1 cellular context compared by ENCODE assay signal in genomic region chr18:62066121-62066818, GRCh38.
TF ChIP-seq lines count a peak whose summit lies in the region.

No MANE protein-coding gene starts in this region.

TF ChIP-seq in HepG2, 621 proteins besides CTCF, POLR2A, EP300 and RAD21 (continued from another document and continues in another):
- TF ChIP-seq ZBTB40 (IDR thresholded peaks at IDR 0.05) (no peak), ZBTB40 (CRISPR knock-in tag; IDR thresholded peaks at IDR 0.05) (no peak), GATAD1 (CRISPR knock-in tag; IDR thresholded peaks at IDR 0.05) (no peak), ZMYM4 (CRISPR knock-in tag; IDR thresholded peaks at IDR 0.05) (peak; percentile 69), TRAFD1 (CRISPR knock-in tag; IDR thresholded peaks at IDR 0.05; ENCODE audit: borderline replicate concordance) (no peak), SNRNP70 (IDR thresholded peaks at IDR 0.05; ENCODE audit: low read depth, low read length) (no peak), NFE2 (CRISPR knock-in tag; IDR thresholded peaks at IDR 0.05) (no peak), FOXA3 (CRISPR knock-in tag; IDR thresholded peaks at IDR 0.05) (peak; percentile 40), HNF4G (IDR thresholded peaks at IDR 0.05; ENCODE audit: borderline replicate concordance, low read depth, low read length) (0 out of 2 replicates have a peak, but pooled peaks have one; percentile 20), HNF4G (CRISPR knock-in tag; IDR thresholded peaks at IDR 0.05; ENCODE audit: borderline replicate concordance, low read depth) (no peak), GTF3A (CRISPR knock-in tag; conservative IDR thresholded peaks at IDR 0.05) (no peak), RBM39 (IDR thresholded peaks at IDR 0.05; ENCODE audit: low read depth, low read length, poor library complexity, severe bottlenecking) (no peak), FOXK1 (CRISPR knock-in tag; IDR thresholded peaks at IDR 0.05; ENCODE audit: borderline replicate concordance, low read depth) (no peak), ISL2 (CRISPR knock-in tag; IDR thresholded peaks at IDR 0.05) (no peak), FOXP1 (IDR thresholded peaks at IDR 0.05) (no peak), FOXP1 (CRISPR knock-in tag; IDR thresholded peaks at IDR 0.05) (0 out of 2 replicates have a peak, but pooled peaks have one; percentile 36), FOXJ3 (CRISPR knock-in tag; IDR thresholded peaks at IDR 0.05; ENCODE audit: borderline replicate concordance) (0 out of 2 replicates have a peak, but pooled peaks have one; percentile 31), NR2F6 (IDR thresholded peaks at IDR 0.05) (peak; percentile 22; the same call in 1 of the 2 replicates), NR2F6 (CRISPR knock-in tag; IDR thresholded peaks at IDR 0.05) (0 out of 2 replicates have a peak, but pooled peaks have one; percentile 22), ZNF552 (CRISPR knock-in tag; IDR thresholded peaks at IDR 0.05; ENCODE audit: borderline replicate concordance) (no peak), CREM (IDR thresholded peaks at IDR 0.05) (no peak; the same call in 1 of the 2 replicates), CREM (CRISPR knock-in tag; IDR thresholded peaks at IDR 0.05) (no peak), HOMEZ (CRISPR knock-in tag; IDR thresholded peaks at IDR 0.05; ENCODE audit: low read depth) (peak; percentile 61; the same call in 1 of the 2 replicates), TCF7L2 (IDR thresholded peaks at IDR 0.05; ENCODE audit: low read depth, low read length) (no peak), ZNF691 (CRISPR knock-in tag; IDR thresholded peaks at IDR 0.05; ENCODE audit: borderline replicate concordance, low read depth) (no peak), POLR2G (IDR thresholded peaks at IDR 0.05; ENCODE audit: low read depth, low read length) (no peak), EHMT2 (IDR thresholded peaks at IDR 0.05; ENCODE audit: borderline replicate concordance, low read depth, low read length) (no peak), CREB3 (CRISPR knock-in tag; IDR thresholded peaks at IDR 0.05) (no peak), HDAC2 (CRISPR knock-in tag; IDR thresholded peaks at IDR 0.05) (no peak), ATF1 (CRISPR knock-in tag; IDR thresholded peaks at IDR 0.05) (no peak), ZNF557 (CRISPR knock-in tag; IDR thresholded peaks at IDR 0.05) (no peak), NFKB2 (CRISPR knock-in tag; IDR thresholded peaks at IDR 0.05; ENCODE audit: borderline replicate concordance) (no peak), HOXA7 (CRISPR knock-in tag; IDR thresholded peaks at IDR 0.05) (no peak), ZNF121 (CRISPR knock-in tag; IDR thresholded peaks at IDR 0.05) (no peak), MAFF (IDR thresholded peaks at IDR 0.05; ENCODE audit: low read depth, low read length) (no peak), ZNF547 (CRISPR knock-in tag; IDR thresholded peaks at IDR 0.05) (no peak), XRCC5 (optimal IDR thresholded peaks at IDR 0.05; ENCODE audit: low read length) (no peak)
- TF ChIP-seq, protein P1, sequence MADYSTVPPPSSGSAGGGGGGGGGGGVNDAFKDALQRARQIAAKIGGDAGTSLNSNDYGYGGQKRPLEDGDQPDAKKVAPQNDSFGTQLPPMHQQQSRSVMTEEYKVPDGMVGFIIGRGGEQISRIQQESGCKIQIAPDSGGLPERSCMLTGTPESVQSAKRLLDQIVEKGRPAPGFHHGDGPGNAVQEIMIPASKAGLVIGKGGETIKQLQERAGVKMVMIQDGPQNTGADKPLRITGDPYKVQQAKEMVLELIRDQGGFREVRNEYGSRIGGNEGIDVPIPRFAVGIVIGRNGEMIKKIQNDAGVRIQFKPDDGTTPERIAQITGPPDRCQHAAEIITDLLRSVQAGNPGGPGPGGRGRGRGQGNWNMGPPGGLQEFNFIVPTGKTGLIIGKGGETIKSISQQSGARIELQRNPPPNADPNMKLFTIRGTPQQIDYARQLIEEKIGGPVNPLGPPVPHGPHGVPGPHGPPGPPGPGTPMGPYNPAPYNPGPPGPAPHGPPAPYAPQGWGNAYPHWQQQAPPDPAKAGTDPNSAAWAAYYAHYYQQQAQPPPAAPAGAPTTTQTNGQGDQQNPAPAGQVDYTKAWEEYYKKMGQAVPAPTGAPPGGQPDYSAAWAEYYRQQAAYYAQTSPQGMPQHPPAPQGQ (CRISPR knock-in tag; IDR thresholded peaks at IDR 0.05; ENCODE audit: borderline replicate concordance) = no peak
- TF ChIP-seq, protein P2, sequence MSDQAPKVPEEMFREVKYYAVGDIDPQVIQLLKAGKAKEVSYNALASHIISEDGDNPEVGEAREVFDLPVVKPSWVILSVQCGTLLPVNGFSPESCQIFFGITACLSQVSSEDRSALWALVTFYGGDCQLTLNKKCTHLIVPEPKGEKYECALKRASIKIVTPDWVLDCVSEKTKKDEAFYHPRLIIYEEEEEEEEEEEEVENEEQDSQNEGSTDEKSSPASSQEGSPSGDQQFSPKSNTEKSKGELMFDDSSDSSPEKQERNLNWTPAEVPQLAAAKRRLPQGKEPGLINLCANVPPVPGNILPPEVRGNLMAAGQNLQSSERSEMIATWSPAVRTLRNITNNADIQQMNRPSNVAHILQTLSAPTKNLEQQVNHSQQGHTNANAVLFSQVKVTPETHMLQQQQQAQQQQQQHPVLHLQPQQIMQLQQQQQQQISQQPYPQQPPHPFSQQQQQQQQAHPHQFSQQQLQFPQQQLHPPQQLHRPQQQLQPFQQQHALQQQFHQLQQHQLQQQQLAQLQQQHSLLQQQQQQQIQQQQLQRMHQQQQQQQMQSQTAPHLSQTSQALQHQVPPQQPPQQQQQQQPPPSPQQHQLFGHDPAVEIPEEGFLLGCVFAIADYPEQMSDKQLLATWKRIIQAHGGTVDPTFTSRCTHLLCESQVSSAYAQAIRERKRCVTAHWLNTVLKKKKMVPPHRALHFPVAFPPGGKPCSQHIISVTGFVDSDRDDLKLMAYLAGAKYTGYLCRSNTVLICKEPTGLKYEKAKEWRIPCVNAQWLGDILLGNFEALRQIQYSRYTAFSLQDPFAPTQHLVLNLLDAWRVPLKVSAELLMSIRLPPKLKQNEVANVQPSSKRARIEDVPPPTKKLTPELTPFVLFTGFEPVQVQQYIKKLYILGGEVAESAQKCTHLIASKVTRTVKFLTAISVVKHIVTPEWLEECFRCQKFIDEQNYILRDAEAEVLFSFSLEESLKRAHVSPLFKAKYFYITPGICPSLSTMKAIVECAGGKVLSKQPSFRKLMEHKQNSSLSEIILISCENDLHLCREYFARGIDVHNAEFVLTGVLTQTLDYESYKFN (CRISPR knock-in tag; conservative IDR thresholded peaks at IDR 0.05) = peak; percentile 46
- TF ChIP-seq, protein P3, sequence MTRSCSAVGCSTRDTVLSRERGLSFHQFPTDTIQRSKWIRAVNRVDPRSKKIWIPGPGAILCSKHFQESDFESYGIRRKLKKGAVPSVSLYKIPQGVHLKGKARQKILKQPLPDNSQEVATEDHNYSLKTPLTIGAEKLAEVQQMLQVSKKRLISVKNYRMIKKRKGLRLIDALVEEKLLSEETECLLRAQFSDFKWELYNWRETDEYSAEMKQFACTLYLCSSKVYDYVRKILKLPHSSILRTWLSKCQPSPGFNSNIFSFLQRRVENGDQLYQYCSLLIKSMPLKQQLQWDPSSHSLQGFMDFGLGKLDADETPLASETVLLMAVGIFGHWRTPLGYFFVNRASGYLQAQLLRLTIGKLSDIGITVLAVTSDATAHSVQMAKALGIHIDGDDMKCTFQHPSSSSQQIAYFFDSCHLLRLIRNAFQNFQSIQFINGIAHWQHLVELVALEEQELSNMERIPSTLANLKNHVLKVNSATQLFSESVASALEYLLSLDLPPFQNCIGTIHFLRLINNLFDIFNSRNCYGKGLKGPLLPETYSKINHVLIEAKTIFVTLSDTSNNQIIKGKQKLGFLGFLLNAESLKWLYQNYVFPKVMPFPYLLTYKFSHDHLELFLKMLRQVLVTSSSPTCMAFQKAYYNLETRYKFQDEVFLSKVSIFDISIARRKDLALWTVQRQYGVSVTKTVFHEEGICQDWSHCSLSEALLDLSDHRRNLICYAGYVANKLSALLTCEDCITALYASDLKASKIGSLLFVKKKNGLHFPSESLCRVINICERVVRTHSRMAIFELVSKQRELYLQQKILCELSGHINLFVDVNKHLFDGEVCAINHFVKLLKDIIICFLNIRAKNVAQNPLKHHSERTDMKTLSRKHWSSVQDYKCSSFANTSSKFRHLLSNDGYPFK (CRISPR knock-in tag; IDR thresholded peaks at IDR 0.05; ENCODE audit: borderline replicate concordance) = no peak
